In genomic region chr2:143252138-143252907, GRCh38 we compare ENCODE assay signal across 23 cellular contexts.
A peak's percentile ranks its signal among the peaks of the same experiment; 100 is the strongest.
DNase-seq lines count a peak whose midpoint lies in the region; ATAC-seq, FAIRE-seq and TF ChIP-seq lines count a peak whose summit lies in the region.
"Had no signal": no experiment of that assay in that cellular context is flagged by ENCODE, and none has a peak within 500 bp of the region (broad histone marks: within the 10 kb centered on the region; RNA-seq: fewer than 3 reads in every experiment).

No MANE protein-coding gene starts in this region.

- peak overlapping the region; percentile 39 for H3K27ac ChIP-seq in CD4-positive, alpha-beta memory T cell (ENCODE audit: low read depth, low read length)
- H3K27ac ChIP-seq in HepG2 (ENCODE audit: extremely low read length, insufficient read depth, low read length), result no peak overlapping the region
- H3K27ac ChIP-seq: cardiac muscle cell, epithelial cell of prostate, left ventricle myocardium inferior, transverse colon had no signal

- H3K4me2 ChIP-seq in HepG2 (ENCODE audit: low read depth, low read length), result no peak overlapping the region
- H3K4me2 ChIP-seq: SK-N-SH had no signal

- H3K4me3 ChIP-seq in CD4-positive, alpha-beta memory T cell (ENCODE audit: low read length in 2 of 2), result peak overlapping the region; percentile 2 to 31
- no peak overlapping the region for H3K4me3 ChIP-seq in HepG2 (replicated peaks in 1 of 3; ENCODE audit: insufficient read depth in 1 of 3, low read depth in 2 of 3, low read length in 3 of 3)
- H3K4me3 ChIP-seq: cardiac muscle cell, HAP-1, heart right ventricle, left ventricle myocardium inferior, transverse colon had no signal

- TF ChIP-seq EP300 in HepG2 (IDR thresholded peaks at IDR 0.05; ENCODE audit: low read depth in 2 of 2, low read length in 2 of 2) (no peak), HepG2 (CRISPR knock-in tag; IDR thresholded peaks at IDR 0.05; ENCODE audit: borderline replicate concordance) (no peak)

- H3K36me3 Mint-ChIP-seq in CD4-positive, alpha-beta memory T cell, result peaks cover 35 to 36% of the 10 kb centered on the region in 2 donors
- H3K36me3 Mint-ChIP-seq in activated T-helper 1 cell treated with anti-CD3 and anti-CD28 coated beads, Interleukin-12 subunit alpha, Interleukin-12 subunit beta, Interleukin-2, Interleukin-4 antibody, amounts not matched to agents 30 ng/mL and 10 ng/mL and 1 ng/mL, durations not matched to agents 14 hours and 24 hours and 36 hours (ENCODE audit: low read depth), result peaks cover 14% of the 10 kb centered on the region
- peaks cover 12 to 14% of the 10 kb centered on the region in 2 donors for H3K36me3 Mint-ChIP-seq in naive B cell

- peaks cover 85% of the 10 kb centered on the region for H3K4me1 ChIP-seq in CD4-positive, alpha-beta memory T cell (ENCODE audit: insufficient read depth, low read length)
- H3K4me1 ChIP-seq in HepG2 (ENCODE audit: insufficient read depth, low read length), result no peaks in the 10 kb centered on the region
- H3K4me1 ChIP-seq: HAP-1, heart right ventricle, left ventricle myocardium inferior had no signal

- H2AFZ ChIP-seq in HepG2 (ENCODE audit: low read length), result no peak overlapping the region

- ATAC-seq in naive B cell (ENCODE audit: low read depth in 2 of 2) (no peak), GM21825 (IDR thresholded peaks at IDR 0.05; ENCODE audit: unreplicated experiment) (no peak), HepG2 (no peak)
- ATAC-seq: heart right ventricle had no signal

- under 1% methylated on average over 5 of the region's 5 CpGs for WGBS in HepG2 (ENCODE audit: low lambda C conversion rate)

- H4K20me1 ChIP-seq in HepG2 (ENCODE audit: insufficient read depth, low read length), result no peaks in the 10 kb centered on the region

- POLR2A ChIA-PET in CD4-positive, alpha-beta memory T cell (lab: Charles Lee; ENCODE audit: partially characterized antibody), result interaction anchor here (0.6 to 3.9 kb wide), 10 partner anchors 9 to 486 kb away, joined by 3 to 22 read pairs (median 4); partner anchors contain the start of gene ARHGAP15
- POLR2A ChIA-PET in HepG2 (lab: Yijun Ruan, JAX), result no interaction called here

- in situ Hi-C loops in HepG2 (cut with HindIII; ENCODE audit: extremely low pct_ligation_motif_present, low pct_unique_long_range_greater_than_20kb), result no loop called here

- H3K9me3 ChIP-seq in CD4-positive, alpha-beta memory T cell (ENCODE audit: control insufficient read depth in 1 of 2, low read length in 2 of 2), result no peaks in the 10 kb centered on the region
- no peaks in the 10 kb centered on the region for H3K9me3 ChIP-seq in HepG2 (ENCODE audit: low read length)
- H3K9me3 ChIP-seq: HAP-1, heart right ventricle, left ventricle myocardium inferior, SK-N-SH, transverse colon had no signal

- TF ChIP-seq CTCF in HepG2 (CRISPR knock-in tag; IDR thresholded peaks at IDR 0.05), result no peak

- BruUV-seq in HepG2 (replicated peaks; lab: Mats Ljungman, UMichigan), result no TSS peak

- peaks cover 5% of the 10 kb centered on the region for H3K36me3 ChIP-seq in CD4-positive, alpha-beta memory T cell (ENCODE audit: insufficient read depth, low read length)
- no peaks in the 10 kb centered on the region for H3K36me3 ChIP-seq in HepG2 (replicated peaks in 1 of 2; ENCODE audit: control insufficient read depth in 1 of 2, insufficient read depth in 2 of 2, low read length in 2 of 2)
- H3K36me3 ChIP-seq: cardiac muscle cell, HAP-1, heart right ventricle, left ventricle myocardium inferior, transverse colon had no signal

- H3K9ac ChIP-seq in HepG2 (ENCODE audit: insufficient read depth, low read depth, low read length), result no peak overlapping the region
- H3K9ac ChIP-seq: SK-N-SH had no signal

- H3K4me1 Mint-ChIP-seq in CD4-positive, alpha-beta memory T cell, result peaks cover 53 to 70% (median 60%) of the 10 kb centered on the region in 4 donors
- H3K4me1 Mint-ChIP-seq in activated T-helper 1 cell treated with anti-CD3 and anti-CD28 coated beads, Interleukin-12 subunit alpha, Interleukin-12 subunit beta, Interleukin-2, Interleukin-4 antibody, amounts not matched to agents 30 ng/mL and 10 ng/mL and 1 ng/mL, durations not matched to agents 14 hours and 24 hours and 36 hours (ENCODE audit: low read depth), result peaks cover 67% of the 10 kb centered on the region
- H3K4me1 Mint-ChIP-seq in naive B cell, result peaks cover 24 to 57% (median 40%) of the 10 kb centered on the region in 3 donors

- peak overlapping the region; percentile 65 to 88 (median 82) for H3K4me3 Mint-ChIP-seq in CD4-positive, alpha-beta memory T cell
- H3K4me3 Mint-ChIP-seq in activated T-helper 1 cell treated with anti-CD3 and anti-CD28 coated beads, Interleukin-12 subunit alpha, Interleukin-12 subunit beta, Interleukin-2, Interleukin-4 antibody, amounts not matched to agents 30 ng/mL and 10 ng/mL and 1 ng/mL, durations not matched to agents 14 hours and 24 hours and 36 hours, result peak overlapping the region; percentile 51
- H3K4me3 Mint-ChIP-seq in naive B cell, result peak overlapping the region in 1 of 8 donors; percentile 77
- H3K4me3 Mint-ChIP-seq: stimulated activated naive B cell treated with anti-CD40 and anti-IgM and Interleukin-4, amounts not matched to agents 10 μg/mL and 1 μg/mL and 100 μg/mL, for 72 hours had no signal

- CTCF ChIA-PET in CD4-positive, alpha-beta memory T cell (lab: Charles Lee; ENCODE audit: partially characterized antibody), result interaction anchor here (0.8 to 3.2 kb wide), 16 partner anchors 9 to 141 kb away, joined by 3 to 16 read pairs (median 4); no protein-coding TSS in a partner anchor
- CTCF ChIA-PET in HepG2 (lab: Yijun Ruan, JAX; ENCODE audit: low intra/inter-chr PET ratio, low total read pairs), result no interaction called here

- FAIRE-seq in GM19239 (lab: Jason Lieb, UNC), result peak; percentile 18
- FAIRE-seq in GM12892 (lab: Jason Lieb, UNC), result no peak
- no peak for FAIRE-seq in HepG2 (lab: Jason Lieb, UNC)

- no peak for DNase-seq in CD4-positive, alpha-beta memory T cell
- no peak for DNase-seq in GM19239 (ENCODE audit: insufficient read length, low spot score)
- DNase-seq in activated T-helper 1 cell treated with anti-CD3 and anti-CD28 coated beads, Interleukin-12 subunit alpha, Interleukin-12 subunit beta, Interleukin-2, Interleukin-4 antibody, amounts not matched to agents 30 ng/mL and 10 ng/mL and 1 ng/mL, durations not matched to agents 14 hours and 24 hours and 36 hours (ENCODE audit: low spot score), result no peak
- no peak for DNase-seq in naive B cell
- DNase-seq in GM12892 (ENCODE audit: insufficient read length), result no peak
- no peak for DNase-seq in HepG2 (ENCODE audit: low spot score)
- DNase-seq: amygdala; heart right ventricle; left ventricle myocardium inferior; midbrain; NCI-H1105; NCI-H2107; NCI-H524; RPMI8226; SK-N-SH; stimulated activated naive B cell treated with anti-CD40 and anti-IgM and Interleukin-4, amounts not matched to agents 10 μg/mL and 1 μg/mL and 100 μg/mL, for 72 hours; T1000; transverse colon had no signal

- peaks cover 0 to 2% (median 0%) of the 10 kb centered on the region in 8 donors for H3K9me3 Mint-ChIP-seq in CD4-positive, alpha-beta memory T cell
- no peaks in the 10 kb centered on the region for H3K9me3 Mint-ChIP-seq in activated T-helper 1 cell treated with anti-CD3 and anti-CD28 coated beads, Interleukin-12 subunit alpha, Interleukin-12 subunit beta, Interleukin-2, Interleukin-4 antibody, amounts not matched to agents 30 ng/mL and 10 ng/mL and 1 ng/mL, durations not matched to agents 14 hours and 24 hours and 36 hours
- H3K9me3 Mint-ChIP-seq in naive B cell, result no peaks in the 10 kb centered on the region
- H3K9me3 Mint-ChIP-seq: stimulated activated naive B cell treated with anti-CD40 and anti-IgM and Interleukin-4, amounts not matched to agents 10 μg/mL and 1 μg/mL and 100 μg/mL, for 72 hours had no signal

- no peaks in the 10 kb centered on the region for H3K27me3 ChIP-seq in CD4-positive, alpha-beta memory T cell (ENCODE audit: insufficient read depth, low read length)
- no peaks in the 10 kb centered on the region; a peak in 1 of 5 replicates for H3K27me3 ChIP-seq in HepG2 (ENCODE audit: control insufficient read depth in 1 of 2, insufficient read depth in 2 of 2, low read length in 2 of 2)
- H3K27me3 ChIP-seq: transverse colon had no signal

- H3K27ac Mint-ChIP-seq in CD4-positive, alpha-beta memory T cell, result peak overlapping the region; percentile 74 to 99 (median 88)
- peak overlapping the region; percentile 88 for H3K27ac Mint-ChIP-seq in activated T-helper 1 cell treated with anti-CD3 and anti-CD28 coated beads, Interleukin-12 subunit alpha, Interleukin-12 subunit beta, Interleukin-2, Interleukin-4 antibody, amounts not matched to agents 30 ng/mL and 10 ng/mL and 1 ng/mL, durations not matched to agents 14 hours and 24 hours and 36 hours
- H3K27ac Mint-ChIP-seq in naive B cell, result peak overlapping the region in 5 of 6 donors; percentile 7 to 70 (median 63)
- H3K27ac Mint-ChIP-seq: progenitor cell of endocrine pancreas; stimulated activated naive B cell treated with anti-CD40 and anti-IgM and Interleukin-4, amounts not matched to agents 10 μg/mL and 1 μg/mL and 100 μg/mL, for 72 hours had no signal

- TF ChIP-seq RAD21 in HepG2 (CRISPR knock-in tag; IDR thresholded peaks at IDR 0.05), result no peak

- no peaks in the 10 kb centered on the region for H3K27me3 Mint-ChIP-seq in CD4-positive, alpha-beta memory T cell
- no peaks in the 10 kb centered on the region for H3K27me3 Mint-ChIP-seq in activated T-helper 1 cell treated with anti-CD3 and anti-CD28 coated beads, Interleukin-12 subunit alpha, Interleukin-12 subunit beta, Interleukin-2, Interleukin-4 antibody, amounts not matched to agents 30 ng/mL and 10 ng/mL and 1 ng/mL, durations not matched to agents 14 hours and 24 hours and 36 hours (ENCODE audit: insufficient read depth)
- H3K27me3 Mint-ChIP-seq in naive B cell, result no peaks in the 10 kb centered on the region
- H3K27me3 Mint-ChIP-seq: progenitor cell of endocrine pancreas; stimulated activated naive B cell treated with anti-CD40 and anti-IgM and Interleukin-4, amounts not matched to agents 10 μg/mL and 1 μg/mL and 100 μg/mL, for 72 hours had no signal

- intact Hi-C loops in CD4-positive, alpha-beta memory T cell (cut with micrococcal nuclease), result no loop called here
- intact Hi-C loops in activated T-helper 1 cell treated with anti-CD3 and anti-CD28 coated beads, Interleukin-12 subunit alpha, Interleukin-12 subunit beta, Interleukin-2, Interleukin-4 antibody, amounts not matched to agents 30 ng/mL and 10 ng/mL and 1 ng/mL, durations not matched to agents 14 hours and 24 hours and 36 hours (cut with micrococcal nuclease), result loop anchor here (2.0 kb wide), 1 partner anchor 14 kb away; no protein-coding TSS in a partner anchor
- intact Hi-C loops in HepG2 (cut with micrococcal nuclease; ENCODE audit: unreplicated experiment), result no loop called here

- TF ChIP-seq POLR2A in GM12892 (IDR thresholded peaks at IDR 0.05; ENCODE audit: low read depth, low read length), result no peak
- no peak for TF ChIP-seq POLR2A in HepG2 (IDR thresholded peaks at IDR 0.05; ENCODE audit: insufficient read depth in 1 of 2, low read depth in 2 of 2, low read length in 2 of 2)

- no peaks in the 10 kb centered on the region for H3K79me2 ChIP-seq in HepG2 (ENCODE audit: insufficient read depth, low read length)

Comparison
In these comparisons a context has a peak if more than half of its experiments do, and no peak if none do; other contexts are left out.
1. H3K4me3 ChIP-seq: peak in CD4-positive, alpha-beta memory T cell (2 of 2); none in HepG2 (0 of 3).
2. Peak in every context shown above with its lines, with median percentiles within 50 percentile points of each other: H3K27ac Mint-ChIP-seq.